In genomic region chr11:34224434-34224966, GRCh38 we compare ENCODE assay signal across 21 cellular contexts.
DNase-seq lines count a peak whose midpoint lies in the region; ATAC-seq, FAIRE-seq and TF ChIP-seq lines count a peak whose summit lies in the region.
"Had no signal": no experiment of that assay in that cellular context is flagged by ENCODE, and none has a peak within 500 bp of the region (broad histone marks: within the 10 kb centered on the region; RNA-seq: fewer than 3 reads in every experiment).

No MANE protein-coding gene starts in this region.

- H3K27ac Mint-ChIP-seq in stimulated activated effector memory CD8-positive, alpha-beta T cell treated with anti-CD3 and anti-CD28 coated beads, Interleukin-12 subunit alpha, Interleukin-12 subunit beta, amount 100 ng/mL, for 72 hours: no peak overlapping the region
- H3K27ac Mint-ChIP-seq: CD4-positive, CD25-positive, alpha-beta regulatory T cell; CD8-positive, alpha-beta memory T cell had no signal

- H3K27ac ChIP-seq in H1 (ENCODE audit: low read depth, low read length): no peak overlapping the region

- H4K8ac ChIP-seq in H1 (ENCODE audit: extremely low read depth, insufficient read depth, low read length): no peak overlapping the region

- no peak overlapping the region for H3K9ac ChIP-seq in H1 (replicated peaks in 1 of 4; ENCODE audit: extremely low read depth in 1 of 4, low read depth in 3 of 4, low read length in 3 of 4)

- H2AFZ ChIP-seq in H1 (ENCODE audit: low read length): no peak overlapping the region
- H2AFZ ChIP-seq: GM23248 had no signal

- CTCF ChIA-PET in H1 (lab: Charles Lee; ENCODE audit: partially characterized antibody): interaction anchor here (1.0 to 2.8 kb wide), 4 partner anchors 10 to 268 kb away, joined by 3 to 17 read pairs (median 4); no protein-coding TSS in a partner anchor

- POLR2A ChIA-PET in H1 (lab: Charles Lee; ENCODE audit: partially characterized antibody): interaction anchor here (1.3 to 1.6 kb wide), 3 partner anchors 10 to 14 kb away, joined by 3 to 4 read pairs (median 4); no protein-coding TSS in a partner anchor

- no peaks in the 10 kb centered on the region for H3K79me2 ChIP-seq in H1 (ENCODE audit: control insufficient read depth in 1 of 2, insufficient read depth in 2 of 2, low read length in 2 of 2)

- H3K4me2 ChIP-seq in H1 (ENCODE audit: insufficient read depth in 1 of 2, low read depth in 2 of 2, low read length in 2 of 2): no peak overlapping the region

- no peak overlapping the region for H2BK120ac ChIP-seq in H1 (replicated peaks; ENCODE audit: low read depth, low read length)

- H3K4me3 ChIP-seq in H1 (ENCODE audit: extremely low read depth in 1 of 4, insufficient read depth in 2 of 4, low read depth in 3 of 4, low read length in 4 of 4): no peak overlapping the region
- H3K4me3 ChIP-seq: GM23248, K562 had no signal

- H3K4me1 ChIP-seq in H1 (replicated peaks in 1 of 4; ENCODE audit: control insufficient read depth in 3 of 4, insufficient read depth in 4 of 4, low read length in 3 of 4): peaks cover 2 to 13% (median 8%) of the 10 kb centered on the region in 4 experiments; a peak in 6 of 7 replicates
- H3K4me1 ChIP-seq: BE2C had no signal

- peak; percentile 46 for DNase-seq in NCI-H69 (lab: John Stamatoyannopoulos, UW)
- DNase-seq in H1 (ENCODE audit: low read depth in 1 of 2, low spot score in 2 of 2): no peak
- peak; percentile 58 for DNase-seq in pons (ENCODE audit: low spot score)
- no peak for DNase-seq in stimulated activated effector memory CD8-positive, alpha-beta T cell treated with anti-CD3 and anti-CD28 coated beads, Interleukin-12 subunit alpha, Interleukin-12 subunit beta, amount 100 ng/mL, for 72 hours (ENCODE audit: low spot score in 2 of 2)
- no peak for DNase-seq in H54 (ENCODE audit: insufficient read length, low spot score)
- DNase-seq in dedifferentiated amniotic fluid mesenchymal stem cell (ENCODE audit: extremely low spot score): no peak
- DNase-seq: ACHN; BE2C; C1 segment of cervical spinal cord; Caco-2; CD4-positive, CD25-positive, alpha-beta regulatory T cell; CD8-positive, alpha-beta memory T cell; GM23248; H9; IMR-90 had no signal

- H3K36me3 Mint-ChIP-seq in stimulated activated effector memory CD8-positive, alpha-beta T cell treated with anti-CD3 and anti-CD28 coated beads, Interleukin-12 subunit alpha, Interleukin-12 subunit beta, amount 100 ng/mL, for 72 hours: no peaks in the 10 kb centered on the region
- H3K36me3 Mint-ChIP-seq: CD4-positive, CD25-positive, alpha-beta regulatory T cell; CD8-positive, alpha-beta memory T cell had no signal

- no peaks in the 10 kb centered on the region for H4K20me1 ChIP-seq in H1 (replicated peaks in 1 of 2; ENCODE audit: control insufficient read depth in 1 of 2, insufficient read depth in 2 of 2, low read length in 2 of 2)

- no peak overlapping the region for H3K56ac ChIP-seq in H1 (replicated peaks; ENCODE audit: insufficient read length, low read depth, low read length)

- no peak for TF ChIP-seq CTCF in H1 (IDR thresholded peaks at IDR 0.05; ENCODE audit: control extremely low read depth in 1 of 3, insufficient read depth in 1 of 3, low read depth in 1 of 3, low read length in 3 of 3)

- H3K23me2 ChIP-seq in H1 (ENCODE audit: low read depth, low read length): no peaks in the 10 kb centered on the region

- H3K18ac ChIP-seq in H1 (ENCODE audit: extremely low read depth, low read length): no peak overlapping the region

- H2BK20ac ChIP-seq in H1 (ENCODE audit: low read length): no peak overlapping the region

- H4K5ac ChIP-seq in H1 (ENCODE audit: insufficient read length, low read depth, low read length): no peak overlapping the region

- FAIRE-seq in H1 (lab: Jason Lieb, UNC) (no peak), H54 (lab: Jason Lieb, UNC) (no peak)
- FAIRE-seq: A204.1, D721Med, G401.6, GM12891, GM19239, K562 had no signal

- no peak overlapping the region for H3K4ac ChIP-seq in H1 (replicated peaks; ENCODE audit: insufficient read length, low read depth, low read length)

- no peak overlapping the region for H2BK5ac ChIP-seq in H1 (ENCODE audit: low read depth, low read length)

- H3K36me3 ChIP-seq in H1 (ENCODE audit: control insufficient read depth in 2 of 4, insufficient read depth in 4 of 4, low read length in 3 of 4): no peaks in the 10 kb centered on the region
- H3K36me3 ChIP-seq: BE2C had no signal

- no peak overlapping the region for H2BK12ac ChIP-seq in H1 (ENCODE audit: low read depth, low read length)

- H2AK5ac ChIP-seq in H1 (ENCODE audit: low read depth, low read length): 0 out of 2 replicates have a peak overlapping the region, but pooled peaks have one; percentile 14

- no peak overlapping the region for H2BK15ac ChIP-seq in H1 (ENCODE audit: low read length)

- H4K91ac ChIP-seq in H1 (replicated peaks; ENCODE audit: insufficient read length, low read length): no peak overlapping the region

- no peak overlapping the region for H3K14ac ChIP-seq in H1 (ENCODE audit: insufficient read length)

- TF ChIP-seq RAD21 in H1 (IDR thresholded peaks at IDR 0.05 in 1 of 2, conservative IDR thresholded peaks at IDR 0.05 in 1 of 2; ENCODE audit: low read depth in 2 of 2, low read length in 2 of 2): no peak

- H3K4me3 Mint-ChIP-seq in stimulated activated effector memory CD8-positive, alpha-beta T cell treated with anti-CD3 and anti-CD28 coated beads, Interleukin-12 subunit alpha, Interleukin-12 subunit beta, amount 100 ng/mL, for 72 hours: no peak overlapping the region
- H3K4me3 Mint-ChIP-seq: CD4-positive, CD25-positive, alpha-beta regulatory T cell; CD8-positive, alpha-beta memory T cell; H9 had no signal

- H3K27me3 ChIP-seq in H1 (replicated peaks in 1 of 4; ENCODE audit: control insufficient read depth in 3 of 4, extremely low read depth in 1 of 4, insufficient read depth in 3 of 4, low read length in 3 of 4): no peaks in the 10 kb centered on the region
- H3K27me3 ChIP-seq: BE2C had no signal

- no peaks in the 10 kb centered on the region for H3K9me3 ChIP-seq in H1 (ENCODE audit: insufficient read depth in 2 of 2, low read depth in 1 of 2, low read length in 1 of 2)
- H3K9me3 ChIP-seq: BE2C, Caco-2 had no signal

- TF ChIP-seq EP300 in H1 (IDR thresholded peaks at IDR 0.05; ENCODE audit: borderline replicate concordance in 1 of 2, low read depth in 2 of 2, low read length in 2 of 2): no peak

- TF ChIP-seq POLR2A in H1 (IDR thresholded peaks at IDR 0.05; ENCODE audit: control extremely low read depth in 1 of 2, low read depth in 2 of 2, low read length in 2 of 2) (no peak), H54 (IDR thresholded peaks at IDR 0.05; ENCODE audit: low read depth, low read length) (no peak)

- H3K9me3 Mint-ChIP-seq in stimulated activated effector memory CD8-positive, alpha-beta T cell treated with anti-CD3 and anti-CD28 coated beads, Interleukin-12 subunit alpha, Interleukin-12 subunit beta, amount 100 ng/mL, for 72 hours: no peaks in the 10 kb centered on the region
- H3K9me3 Mint-ChIP-seq: CD8-positive, alpha-beta memory T cell; H9 had no signal

- 87% methylated on average over 5 of the region's 5 CpGs; no CpG with 5 or more reads in 1 of the 2 experiments for WGBS in H1 (ENCODE audit: extremely low coverage in 1 of 2, insufficient coverage in 1 of 2, insufficient read length in 1 of 2, insufficient replicate concordance in 2 of 2, low coverage in 1 of 2, low lambda C conversion rate in 2 of 2, missing lambda C conversion rate in 1 of 2), 2 experiments

- peaks cover 4% of the 10 kb centered on the region for H3K4me1 Mint-ChIP-seq in stimulated activated effector memory CD8-positive, alpha-beta T cell treated with anti-CD3 and anti-CD28 coated beads, Interleukin-12 subunit alpha, Interleukin-12 subunit beta, amount 100 ng/mL, for 72 hours
- H3K4me1 Mint-ChIP-seq: CD4-positive, CD25-positive, alpha-beta regulatory T cell; CD8-positive, alpha-beta memory T cell had no signal

- no peak for ATAC-seq in stimulated activated effector memory CD8-positive, alpha-beta T cell treated with anti-CD3 and anti-CD28 coated beads, Interleukin-12 subunit alpha, Interleukin-12 subunit beta, amount 100 ng/mL, for 72 hours

- no peak overlapping the region for H3K23ac ChIP-seq in H1 (ENCODE audit: insufficient read length)

- H3K79me1 ChIP-seq in H1 (ENCODE audit: low read depth, low read length): no peaks in the 10 kb centered on the region

TF ChIP-seq in H1, 55 proteins besides CTCF, POLR2A, EP300 and RAD21:
- no peak for TF ChIP-seq RFX5 (IDR thresholded peaks at IDR 0.05; ENCODE audit: borderline replicate concordance, low read depth, low read length)
- TF ChIP-seq MAFK (IDR thresholded peaks at IDR 0.05; ENCODE audit: low read depth, low read length): no peak
- TF ChIP-seq CHD2 (IDR thresholded peaks at IDR 0.05; ENCODE audit: low read length): no peak
- TF ChIP-seq CHD1 (IDR thresholded peaks at IDR 0.05; ENCODE audit: low read depth, low read length): no peak

Comparison
In these comparisons a context has a peak if more than half of its experiments do, and no peak if none do; other contexts are left out.
1. DNase-seq: peak in NCI-H69 (single experiment) and pons (single experiment); none in H1 (0 of 2), stimulated activated effector memory CD8-positive, alpha-beta T cell treated with anti-CD3 and anti-CD28 coated beads, Interleukin-12 subunit alpha, Interleukin-12 subunit beta, amount 100 ng/mL, for 72 hours (0 of 2), H54 (single experiment) and dedifferentiated amniotic fluid mesenchymal stem cell (single experiment).